In genomic region chr1:45584351-45585109, GRCh38 we compare ENCODE assay signal across 7 cellular contexts. TPM values are rescaled to one million over a fixed set of nuclear protein-coding genes. Genes with fewer than 3 reads are reported as not detected.
DNase-seq lines count a peak whose midpoint lies in the region; ATAC-seq, FAIRE-seq and TF ChIP-seq lines count a peak whose summit lies in the region.

No MANE protein-coding gene starts in this region.

- H3K27me3 ChIP-seq in keratinocyte (ENCODE audit: control insufficient read depth, extremely low read depth, insufficient read depth, low read length): no peaks in the 10 kb centered on the region

- TF ChIP-seq CTCF in keratinocyte (optimal IDR thresholded peaks at IDR 0.05 in 1 of 3, IDR thresholded peaks at IDR 0.05 in 1 of 3, conservative IDR thresholded peaks at IDR 0.05 in 1 of 3; ENCODE audit: extremely low read depth in 1 of 3, insufficient read depth in 2 of 3, low read length in 3 of 3): no peak

- H3K9me3 ChIP-seq in keratinocyte (ENCODE audit: control insufficient read depth, low read depth, low read length): no peaks in the 10 kb centered on the region

- peaks cover 11% of the 10 kb centered on the region for H4K20me1 ChIP-seq in keratinocyte (ENCODE audit: control insufficient read depth, extremely low read depth, insufficient read depth, low read length)

- peak; percentile 66 for DNase-seq in NCI-H345 treated with DMSO at 0.1 percent for 48 hours (lab: John Stamatoyannopoulos, UW; ENCODE audit: unreplicated experiment)
- peak; percentile 70 for DNase-seq in activated CD4-positive, CD25-positive, alpha-beta regulatory T cell treated with anti-CD3 and anti-CD28 coated beads, Interleukin-2, amount 50 U/mL, for 16 hours (ENCODE audit: low read depth, low spot score)
- DNase-seq in central memory CD4-positive, alpha-beta T cell: peak; percentile 87
- DNase-seq in keratinocyte (ENCODE audit: low read depth, low spot score): no peak
- peak; percentile 83 for DNase-seq in stimulated activated CD4-positive, alpha-beta T cell treated with anti-CD3 and anti-CD28 coated beads, Interleukin-12 subunit alpha, Interleukin-12 subunit beta, amount 100 ng/mL, for 4 hours

- FAIRE-seq in keratinocyte (lab: Jason Lieb, UNC): no peak

- dilution Hi-C loops in keratinocyte (cut with MboI; ENCODE audit: extremely low pct_ligation_motif_present, low sequenced_read_pairs): no loop called here

- H3K9ac ChIP-seq in keratinocyte (ENCODE audit: control insufficient read depth, extremely low read depth, insufficient read depth, low read length): peak overlapping the region; percentile 97

- H3K79me2 ChIP-seq in keratinocyte (ENCODE audit: control insufficient read depth, insufficient read depth, low read length): peaks cover 51% of the 10 kb centered on the region

- H3K4me1 ChIP-seq in keratinocyte (ENCODE audit: control insufficient read depth, extremely low read depth, insufficient read depth, low read length): peaks cover 11% of the 10 kb centered on the region

- H3K27ac ChIP-seq in keratinocyte (ENCODE audit: control insufficient read depth, insufficient read depth, low read length): peak overlapping the region; percentile 92

- ATAC-seq in GM18520 (IDR thresholded peaks at IDR 0.05; ENCODE audit: unreplicated experiment): peak; percentile 14
- ATAC-seq in HG03175 (IDR thresholded peaks at IDR 0.05; ENCODE audit: unreplicated experiment): peak; percentile 29

- H3K36me3 ChIP-seq in keratinocyte (ENCODE audit: control insufficient read depth in 2 of 2, extremely low read depth in 1 of 2, insufficient read depth in 2 of 2, low read length in 2 of 2): peaks cover 0 to 6% of the 10 kb centered on the region in 2 experiments

- peak overlapping the region; percentile 66 to 98 (median 79) for H3K4me3 ChIP-seq in keratinocyte (ENCODE audit: control insufficient read depth in 2 of 3, extremely low read depth in 1 of 3, insufficient read depth in 2 of 3, low read depth in 1 of 3, low read length in 3 of 3)

- peak overlapping the region; percentile 92 for H2AFZ ChIP-seq in keratinocyte (ENCODE audit: control insufficient read depth, low read length)

- H3K9me1 ChIP-seq in keratinocyte (ENCODE audit: control insufficient read depth, extremely low read depth, insufficient read depth, low read length): no peaks in the 10 kb centered on the region

- peak overlapping the region; percentile 92 for H3K4me2 ChIP-seq in keratinocyte (ENCODE audit: control insufficient read depth, extremely low read depth, insufficient read depth, low read depth, low read length)

RNA-seq across cellular contexts. Expression of gene NASP, which starts 0.7 kb away (rescaled TPM):
- 19.9 to 61.7 TPM (median 60.1 TPM) in 3 replicates for polyA plus RNA-seq in keratinocyte
- polyA plus RNA-seq in keratinocyte (2011; ENCODE audit: low read depth): 39.9 TPM
- 23.0 and 23.6 TPM in 2 replicates for polyA plus RNA-seq in keratinocyte (2011; cell fraction: cytosol; rRNA removed)
- polyA plus RNA-seq in keratinocyte (2011; cell fraction: nucleus; rRNA removed): 63.5 and 65.5 TPM in 2 replicates
- polyA plus RNA-seq in keratinocyte (2012; ENCODE audit: low replicate concordance): 19.2 and 64.9 TPM in 2 replicates
- 17.4 to 32.0 TPM (median 19.8 TPM) in 3 replicates for polyA minus RNA-seq in keratinocyte
- 25.9 TPM for polyA minus RNA-seq in keratinocyte (2011; cell fraction: cytosol; rRNA and poly(A)+ RNA removed)
- 20.6 and 30.4 TPM in 2 replicates for polyA minus RNA-seq in keratinocyte (2011; cell fraction: nucleus; rRNA and poly(A)+ RNA removed)

RNA-seq across cellular contexts. Expression of gene AKR1A1, which starts 33.9 kb away (rescaled TPM):
- polyA plus RNA-seq in keratinocyte: 104 to 109 TPM (median 107 TPM) in 3 replicates
- polyA plus RNA-seq in keratinocyte (2011; ENCODE audit: low read depth): 33.4 TPM
- 84.2 and 96.9 TPM in 2 replicates for polyA plus RNA-seq in keratinocyte (2011; cell fraction: cytosol; rRNA removed)
- polyA plus RNA-seq in keratinocyte (2011; cell fraction: nucleus; rRNA removed): 91.2 and 103 TPM in 2 replicates
- 48.4 and 102 TPM in 2 replicates for polyA plus RNA-seq in keratinocyte (2012; ENCODE audit: low replicate concordance)
- polyA minus RNA-seq in keratinocyte: 96.7 to 108 TPM (median 98.9 TPM) in 3 replicates
- polyA minus RNA-seq in keratinocyte (2011; cell fraction: cytosol; rRNA and poly(A)+ RNA removed): 58.5 TPM
- polyA minus RNA-seq in keratinocyte (2011; cell fraction: nucleus; rRNA and poly(A)+ RNA removed): 29.2 and 30.4 TPM in 2 replicates

RNA-seq across cellular contexts. Expression of gene CCDC17, which starts 39.3 kb away (rescaled TPM):
- polyA plus RNA-seq in keratinocyte: 0.17 to 0.57 TPM (median 0.37 TPM) in 3 replicates
- 1.4 TPM for polyA plus RNA-seq in keratinocyte (2011; ENCODE audit: low read depth)
- polyA plus RNA-seq in keratinocyte (2011; cell fraction: cytosol; rRNA removed): 0.05 and 0.06 TPM in 2 replicates
- polyA plus RNA-seq in keratinocyte (2011; cell fraction: nucleus; rRNA removed): 2.8 and 4.1 TPM in 2 replicates
- polyA plus RNA-seq in keratinocyte (2012; ENCODE audit: low replicate concordance): 0.36 and 1.1 TPM in 2 replicates
- polyA minus RNA-seq in keratinocyte: 1.3 to 3.7 TPM (median 2.9 TPM) in 3 replicates
- polyA minus RNA-seq in keratinocyte (2011; cell fraction: cytosol; rRNA and poly(A)+ RNA removed): not detected
- 3.7 and 6.1 TPM in 2 replicates for polyA minus RNA-seq in keratinocyte (2011; cell fraction: nucleus; rRNA and poly(A)+ RNA removed)
